14 cellular contexts compared by ENCODE assay signal in the genomic region with DNA sequence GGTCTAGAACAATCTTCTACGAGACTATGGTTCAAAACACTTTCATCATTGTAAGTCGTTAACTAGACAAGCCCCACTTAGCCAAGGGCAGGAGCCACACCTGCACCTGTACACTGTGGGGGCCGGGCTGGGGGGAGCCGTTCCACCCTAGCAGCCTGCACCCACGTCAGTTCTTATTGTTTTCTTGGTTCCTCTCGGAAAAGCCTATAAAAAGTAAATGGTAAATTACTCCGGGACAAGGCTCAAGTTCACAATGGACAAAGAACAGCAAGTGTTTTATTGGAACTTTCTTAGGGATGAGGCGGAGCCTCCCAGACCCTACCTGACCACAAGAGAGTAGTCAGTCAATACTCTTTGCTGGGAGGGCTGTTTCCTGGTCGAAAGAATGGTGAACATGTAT. TPM values are rescaled to one million over a fixed set of nuclear protein-coding genes. Genes with fewer than 3 reads are reported as not detected.
DNase-seq lines count a peak whose midpoint lies in the region; TF ChIP-seq lines count a peak whose summit lies in the region.
"Had no signal": no experiment of that assay in that cellular context is flagged by ENCODE, and none has a peak within 500 bp of the region (broad histone marks: within the 10 kb centered on the region; RNA-seq: fewer than 3 reads in every experiment).

No MANE protein-coding gene starts in this region.

- peaks cover 13% of the 10 kb centered on the region for H3K36me3 Mint-ChIP-seq in nephron progenitor cell (ENCODE audit: low read depth)

- peaks cover 100% of the 10 kb centered on the region for H3K4me1 Mint-ChIP-seq in nephron progenitor cell

- TF ChIP-seq POLR2A in esophagus muscularis mucosa (IDR thresholded peaks at IDR 0.05; ENCODE audit: low read depth) = no peak

- TF ChIP-seq CTCF in LNCaP clone FGC (IDR thresholded peaks at IDR 0.05; ENCODE audit: control insufficient read depth, extremely low read depth, insufficient read depth) (no peak), esophagus muscularis mucosa (IDR thresholded peaks at IDR 0.05) (no peak), nephron progenitor cell (IDR thresholded peaks at IDR 0.05) (no peak)

- intact Hi-C loops in esophagus muscularis mucosa (cut with DNase I) = no loop called here

- no peaks in the 10 kb centered on the region for H3K36me3 ChIP-seq in HAP-1 (replicated peaks)
- no peaks in the 10 kb centered on the region for H3K36me3 ChIP-seq in esophagus muscularis mucosa
- H3K36me3 ChIP-seq: thoracic aorta had no signal

- in situ Hi-C loops in HAP-1 (cut with MboI; ENCODE audit: low sequenced_read_pairs) = no loop called here

- DNase-seq in HAP-1 (ENCODE audit: low spot score in 2 of 2) (peak; percentile 17 to 61), LNCaP clone FGC (ENCODE audit: low read depth) (peak; percentile 36), esophagus muscularis mucosa (ENCODE audit: extremely low spot score) (peak; percentile 83), nephron progenitor cell (no peak), HuH-7.5 (ENCODE audit: low spot score) (no peak), MV-4-11 (lab: John Stamatoyannopoulos, UW) (no peak), substantia nigra (lab: John Stamatoyannopoulos, UW) (no peak)
- DNase-seq: body of pancreas; KBM-7; NCI-H1436; NK-92 treated with Interleukin-12 subunit alpha and Interleukin-12 subunit beta, amount 100 ng/mL, for 24 hours; stimulated activated CD4-positive, alpha-beta T cell treated with anti-CD3 and anti-CD28 coated beads, Interleukin-1b, Interleukin-23, amount 100 ng/mL, for 48 hours had no signal

- TF ChIP-seq EP300 in esophagus muscularis mucosa (IDR thresholded peaks at IDR 0.05) = no peak

- H3K27ac ChIP-seq in esophagus muscularis mucosa (replicated peaks in 1 of 4) (peak overlapping the region in 3 of 4 donors; percentile 10 to 29 (median 19)), substantia nigra (ENCODE audit: low read depth, low read length, poor library complexity, severe bottlenecking) (no peak overlapping the region)
- H3K27ac ChIP-seq: thoracic aorta had no signal

- peaks cover 4% of the 10 kb centered on the region for H3K27me3 Mint-ChIP-seq in nephron progenitor cell (ENCODE audit: low read depth, poor library complexity)
- H3K27me3 Mint-ChIP-seq: activated naive CD4-positive, alpha-beta T cell treated with anti-CD3 and anti-CD28 coated beads, Interleukin-2, amount 50 U/mL, for 24 hours had no signal

- H3K4me3 Mint-ChIP-seq in nephron progenitor cell = peak overlapping the region; percentile 15
- H3K4me3 Mint-ChIP-seq: activated naive CD4-positive, alpha-beta T cell treated with anti-CD3 and anti-CD28 coated beads, Interleukin-2, amount 50 U/mL, for 24 hours had no signal

- H3K27ac Mint-ChIP-seq in nephron progenitor cell = peak overlapping the region; percentile 42

- H3K9me3 ChIP-seq in HAP-1 = no peaks in the 10 kb centered on the region
- no peaks in the 10 kb centered on the region for H3K9me3 ChIP-seq in esophagus muscularis mucosa
- H3K9me3 ChIP-seq: body of pancreas, thoracic aorta had no signal

- H3K9me3 Mint-ChIP-seq in nephron progenitor cell = no peaks in the 10 kb centered on the region
- H3K9me3 Mint-ChIP-seq: activated naive CD4-positive, alpha-beta T cell treated with anti-CD3 and anti-CD28 coated beads, Interleukin-2, amount 50 U/mL, for 24 hours had no signal

- H3K4me1 ChIP-seq in HAP-1 (peaks cover 39% of the 10 kb centered on the region), esophagus muscularis mucosa (peaks cover 65 to 95% (median 89%) of the 10 kb centered on the region in 4 donors)

- 76% methylated on average over 9 of the region's 9 CpGs for WGBS in esophagus muscularis mucosa

- H3K27me3 ChIP-seq in HAP-1 (ENCODE audit: low read depth) = no peaks in the 10 kb centered on the region
- H3K27me3 ChIP-seq in esophagus muscularis mucosa = no peaks in the 10 kb centered on the region
- H3K27me3 ChIP-seq: body of pancreas had no signal

- no peak overlapping the region for H3K4me3 ChIP-seq in HAP-1
- no peak overlapping the region for H3K4me3 ChIP-seq in LNCaP clone FGC (ENCODE audit: low read depth, low read length)
- H3K4me3 ChIP-seq in esophagus muscularis mucosa = no peak overlapping the region
- H3K4me3 ChIP-seq: body of pancreas, thoracic aorta had no signal

RNA-seq across cellular contexts. Expression of gene TSHZ1, which starts 7.9 kb away (rescaled TPM):
- total RNA-seq in esophagus muscularis mucosa = 10 to 100 TPM; 17.9 to 41.7 (median 32.2) TPM

RNA-seq across cellular contexts. Expression of gene PTGR3, which starts 9.6 kb away (rescaled TPM):
- total RNA-seq in esophagus muscularis mucosa = 10 to 100 TPM in 3 of 4 donors, 1 to 10 TPM in 1; 9.6 to 27.5 (median 20.1) TPM

Comparison
In these comparisons a context has a peak if more than half of its experiments do, and no peak if none do; other contexts are left out.
1. DNase-seq: peak in HAP-1 (2 of 2), LNCaP clone FGC (single experiment) and esophagus muscularis mucosa (single experiment); none in nephron progenitor cell (single experiment), HuH-7.5 (single experiment), MV-4-11 (single experiment) and substantia nigra (0 of 49).